ENCODE assay signal across 17 cellular contexts in genomic region chr22:31477329-31477728, GRCh38.
DNase-seq lines count a peak whose midpoint lies in the region; ATAC-seq, FAIRE-seq and TF ChIP-seq lines count a peak whose summit lies in the region.
"Had no signal": no experiment of that assay in that cellular context is flagged by ENCODE, and none has a peak within 500 bp of the region (broad histone marks: within the 10 kb centered on the region; RNA-seq: fewer than 3 reads in every experiment).

No MANE protein-coding gene starts in this region.

- no peaks in the 10 kb centered on the region for H3K27me3 ChIP-seq in GM06990 (replicated peaks; ENCODE audit: control insufficient read depth, insufficient read depth, low read length)
- H3K27me3 ChIP-seq: heart right ventricle had no signal

- H3K4me3 ChIP-seq in GM06990 (replicated peaks; ENCODE audit: low read depth, low read length): no peak overlapping the region
- H3K4me3 ChIP-seq: heart right ventricle had no signal

- TF ChIP-seq CTCF in GM06990 (IDR thresholded peaks at IDR 0.05; ENCODE audit: insufficient read depth, low read length, poor library complexity, severe bottlenecking): no peak

- H3K36me3 ChIP-seq in GM06990 (ENCODE audit: control insufficient read depth, insufficient read depth, low read length): no peaks in the 10 kb centered on the region; the same call in none of the 2 replicates

- no peak for FAIRE-seq in H54 (lab: Jason Lieb, UNC)
- FAIRE-seq: H1 had no signal

- peak; percentile 49 for DNase-seq in GM06990 (ENCODE audit: extremely low read depth, insufficient read length)
- DNase-seq in NAMALWA (ENCODE audit: low spot score): peak; percentile 32
- DNase-seq in SHP77 treated with DMSO at 0.1 percent for 48 hours (lab: John Stamatoyannopoulos, UW): no peak
- no peak for DNase-seq in H54 (ENCODE audit: insufficient read length, low spot score)
- DNase-seq in activated naive CD4-positive, alpha-beta T cell treated with Interleukin-2 at 50 U/mL for 16 hours: no peak
- no peak for DNase-seq in activated T-cell treated with anti-CD3 and anti-CD28 coated beads, Interleukin-2, amount 50 U/mL, for 48 hours
- DNase-seq: cerebellar nuclear complex; heart right ventricle; naive thymus-derived CD8-positive, alpha-beta T cell; NCI-H1105 treated with DMSO at 0.1 percent for 48 hours; NCI-H510A treated with DMSO at 0.1 percent for 48 hours; stimulated activated CD4-positive, alpha-beta T cell treated with anti-CD3 and anti-CD28 coated beads, Interleukin-4, amount 100 ng/mL, for 24 hours; stimulated activated naive CD4-positive, alpha-beta T cell treated with Interleukin-2 at 50 U/mL for 16 hours had no signal

- TF ChIP-seq POLR2A in H54 (IDR thresholded peaks at IDR 0.05; ENCODE audit: low read depth, low read length): no peak

- peak; percentile 78 for ATAC-seq in GM18868 (IDR thresholded peaks at IDR 0.05; ENCODE audit: unreplicated experiment)
- ATAC-seq in GM21786 (IDR thresholded peaks at IDR 0.05; ENCODE audit: unreplicated experiment): peak; percentile 70
- ATAC-seq: heart right ventricle; naive thymus-derived CD8-positive, alpha-beta T cell; Right ventricle myocardium inferior had no signal

Comparison
In these comparisons a context has a peak if more than half of its experiments do, and no peak if none do; other contexts are left out.
1. DNase-seq: peak in GM06990 (single experiment) and NAMALWA (single experiment); none in SHP77 treated with DMSO at 0.1 percent for 48 hours (single experiment), H54 (single experiment), activated naive CD4-positive, alpha-beta T cell treated with Interleukin-2 at 50 U/mL for 16 hours (single experiment) and activated T-cell treated with anti-CD3 and anti-CD28 coated beads, Interleukin-2, amount 50 U/mL, for 48 hours (0 of 2).